8 cellular contexts compared by ENCODE assay signal in genomic region chr12:111842556-111843396, GRCh38. TPM values are rescaled to one million over a fixed set of nuclear protein-coding genes. Genes with fewer than 3 reads are reported as not detected.
DNase-seq lines count a peak whose midpoint lies in the region; ATAC-seq, FAIRE-seq and TF ChIP-seq lines count a peak whose summit lies in the region.

No MANE protein-coding gene starts in this region.

- POLR2A ChIA-PET in HEK293T (lab: Yijun Ruan, JAX) = interaction anchor here (0.7 to 1.8 kb wide), 4 partner anchors 9 to 284 kb away, joined by 3 to 7 read pairs (median 3); no protein-coding TSS in a partner anchor

- peak; percentile 30 for DNase-seq in GM12865 (ENCODE audit: low read depth)
- DNase-seq in HEK293T (ENCODE audit: extremely low spot score) = peak; percentile 19
- peak; percentile 65 for DNase-seq in NCI-H69 (lab: John Stamatoyannopoulos, UW)
- DNase-seq in stimulated activated CD4-positive, alpha-beta T cell treated with anti-CD3 and anti-CD28 coated beads, Interleukin-4, amount 100 ng/mL, for 24 hours = peak; percentile 45
- no peak for DNase-seq in GM12891 (ENCODE audit: insufficient read length, low spot score)

- no peaks in the 10 kb centered on the region for H3K27me3 ChIP-seq in iPS-20b (ENCODE audit: insufficient read depth, low read length)

- H3K9ac ChIP-seq in iPS-20b (ENCODE audit: low read depth, low read length) = peak overlapping the region; percentile 97

- peaks cover 32% of the 10 kb centered on the region for H3K36me3 ChIP-seq in iPS-20b (ENCODE audit: insufficient read depth, low read depth, low read length)

- TF ChIP-seq CTCF in GM12865 (IDR thresholded peaks at IDR 0.05; ENCODE audit: insufficient read depth, low read depth, low read length, missing control alignments) = no peak

- no peak for ATAC-seq in HG02623 (IDR thresholded peaks at IDR 0.05; ENCODE audit: unreplicated experiment)

- peak overlapping the region; percentile 97 for H3K27ac ChIP-seq in angular gyrus (ENCODE audit: low read depth, low read length)
- peak overlapping the region; percentile 72 for H3K27ac ChIP-seq in iPS-20b (ENCODE audit: low read length)

- H3K4me3 ChIP-seq in GM12865 (ENCODE audit: low read depth, low read length) (peak overlapping the region; percentile 74), iPS-20b (ENCODE audit: low read length) (peak overlapping the region; percentile 94)

- H3K4me1 ChIP-seq in iPS-20b (ENCODE audit: insufficient read depth, low read length) = peaks cover 3% of the 10 kb centered on the region; the same call in 1 of the 2 replicates

- no peak for FAIRE-seq in GM12891 (lab: Jason Lieb, UNC)

- no peaks in the 10 kb centered on the region for H3K9me3 ChIP-seq in iPS-20b (ENCODE audit: insufficient read depth, low read depth, low read length)

- CTCF ChIA-PET in HEK293T (lab: Yijun Ruan, JAX) = no interaction called here

- TF ChIP-seq POLR2A in GM12891 (IDR thresholded peaks at IDR 0.05; ENCODE audit: low read depth, low read length) = no peak

TF ChIP-seq in HEK293T, 16 proteins besides CTCF, POLR2A, EP300 and RAD21:
- TF ChIP-seq BHLHE40 (IDR thresholded peaks at IDR 0.05; ENCODE audit: borderline replicate concordance) (no peak), FOXA1 (IDR thresholded peaks at IDR 0.05) (no peak), TARDBP (IDR thresholded peaks at IDR 0.05) (no peak), PKNOX1 (IDR thresholded peaks at IDR 0.05) (no peak), FOXK2 (IDR thresholded peaks at IDR 0.05) (no peak), ARNT (IDR thresholded peaks at IDR 0.05) (no peak), LEF1 (IDR thresholded peaks at IDR 0.05; ENCODE audit: borderline replicate concordance) (no peak), HDGF (IDR thresholded peaks at IDR 0.05; ENCODE audit: borderline replicate concordance) (no peak), SP1 (IDR thresholded peaks at IDR 0.05) (no peak), CTBP1 (IDR thresholded peaks at IDR 0.05; ENCODE audit: borderline replicate concordance) (no peak), L3MBTL2 (conservative IDR thresholded peaks at IDR 0.05) (no peak), ELF4 (IDR thresholded peaks at IDR 0.05) (no peak), ZNF384 (IDR thresholded peaks at IDR 0.05) (no peak), SUZ12 (IDR thresholded peaks at IDR 0.05) (no peak), NFRKB (IDR thresholded peaks at IDR 0.05) (no peak)

TF ChIP-seq in GM12891, 5 proteins besides CTCF, POLR2A, EP300 and RAD21:
- no peak for TF ChIP-seq PAX5 (IDR thresholded peaks at IDR 0.05; ENCODE audit: insufficient read depth, low read length, severe bottlenecking)
- no peak for TF ChIP-seq POLR2AphosphoS5 (IDR thresholded peaks at IDR 0.05; ENCODE audit: low read depth, low read length)
- no peak for TF ChIP-seq SPI1 (IDR thresholded peaks at IDR 0.05; ENCODE audit: low read depth, low read length)
- TF ChIP-seq POU2F2 (IDR thresholded peaks at IDR 0.05; ENCODE audit: low read depth, low read length) = no peak
- TF ChIP-seq TAF1 (IDR thresholded peaks at IDR 0.05; ENCODE audit: low read depth, low read length) = no peak
TF ChIP-seq in GM12891: peak in this region for 0.

RNA-seq across cellular contexts. Expression of gene MAPKAPK5, which starts 0.7 kb away (rescaled TPM):
- polyA plus RNA-seq in GM12891 (2012; ENCODE audit: low read depth, missing spikeins) = 17.5 TPM
